ENCODE assay signal across 4 cellular contexts in the genomic region with DNA sequence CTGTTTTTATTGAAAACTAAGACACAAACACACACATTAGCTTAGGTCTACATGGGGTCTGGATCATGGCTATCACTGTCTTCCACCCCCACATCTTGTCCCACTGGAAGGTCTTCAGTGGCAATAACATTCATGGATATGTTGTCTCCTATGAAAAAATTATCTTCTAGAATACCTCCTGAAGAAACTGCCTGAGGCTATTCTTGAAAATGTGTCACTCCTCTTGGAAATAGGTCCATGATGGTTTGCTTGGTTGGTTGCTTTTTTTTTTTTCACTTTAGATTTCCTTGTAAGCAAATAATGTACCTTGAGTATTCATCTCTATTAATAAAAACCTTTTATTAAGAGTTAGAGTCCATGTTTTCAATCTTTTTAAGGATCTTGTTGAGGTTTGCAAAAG.
"Had no signal": no experiment of that assay in that cellular context is flagged by ENCODE, and none has a peak within 500 bp of the region (broad histone marks: within the 10 kb centered on the region; RNA-seq: fewer than 3 reads in every experiment).

No MANE protein-coding gene starts in this region.

- ATAC-seq: GM23338 had no signal

- H3K4me1 Mint-ChIP-seq: GM23338, H9 had no signal

- DNase-seq: H9, HCEC 1CT, IMR-90 had no signal

- H3K9me3 Mint-ChIP-seq: GM23338, H9 had no signal

- H3K27ac Mint-ChIP-seq: GM23338, H9 had no signal

- H3K4me3 Mint-ChIP-seq: GM23338, H9 had no signal

- H3K4me3 ChIP-seq: GM23338 had no signal
